16 cellular contexts compared by ENCODE assay signal in genomic region chr10:96637709-96638108, GRCh38.
"Had no signal": no experiment of that assay in that cellular context is flagged by ENCODE, and none has a peak within 500 bp of the region (broad histone marks: within the 10 kb centered on the region; RNA-seq: fewer than 3 reads in every experiment).

No MANE protein-coding gene starts in this region.

- H3K9me3 Mint-ChIP-seq: effector memory CD8-positive, alpha-beta T cell; natural killer cell; neural crest cell; stimulated activated naive CD8-positive, alpha-beta T cell treated with anti-CD3 and anti-CD28 coated beads, Interleukin-15, Interleukin-2, amounts not matched to agents 100 ng/mL and 50 ng/mL, for 24 hours had no signal

- H3K4me3 Mint-ChIP-seq: effector memory CD8-positive, alpha-beta T cell; natural killer cell; neural crest cell; stimulated activated naive CD8-positive, alpha-beta T cell treated with anti-CD3 and anti-CD28 coated beads, Interleukin-15, Interleukin-2, amounts not matched to agents 100 ng/mL and 50 ng/mL, for 24 hours had no signal

- H3K27me3 Mint-ChIP-seq: effector memory CD8-positive, alpha-beta T cell; stimulated activated naive CD8-positive, alpha-beta T cell treated with anti-CD3 and anti-CD28 coated beads, Interleukin-15, Interleukin-2, amounts not matched to agents 100 ng/mL and 50 ng/mL, for 24 hours had no signal

- H3K27ac Mint-ChIP-seq: stimulated activated naive CD8-positive, alpha-beta T cell treated with anti-CD3 and anti-CD28 coated beads, Interleukin-15, Interleukin-2, amounts not matched to agents 100 ng/mL and 50 ng/mL, for 24 hours had no signal

- ATAC-seq: effector memory CD8-positive, alpha-beta T cell; gastrocnemius medialis; heart right ventricle; left ventricle myocardium superior; natural killer cell had no signal

- DNase-seq: cortex of kidney; effector memory CD8-positive, alpha-beta T cell; gastrocnemius medialis; heart right ventricle; islet precursor cell; left ventricle myocardium superior; mesendoderm; natural killer cell; posterior cingulate gyrus; sigmoid colon; stimulated activated CD4-positive, alpha-beta T cell treated with anti-CD3 and anti-CD28 coated beads, Interleukin-12 subunit alpha, Interleukin-12 subunit beta, amount 100 ng/mL, for 4 hours; tibial artery; upper lobe of left lung; uterus had no signal
